In genomic region chr5:177367323-177367848, GRCh38 we compare ENCODE assay signal across 1 cellular context.
TF ChIP-seq lines count a peak whose summit lies in the region.

No MANE protein-coding gene starts in this region.

TF ChIP-seq in H1, 55 proteins besides CTCF, POLR2A, EP300 and RAD21:
- 0 out of 2 replicates have a peak, but pooled peaks have one; percentile 14 for TF ChIP-seq SP4 (IDR thresholded peaks at IDR 0.05; ENCODE audit: low read length)
- TF ChIP-seq, protein P1, sequence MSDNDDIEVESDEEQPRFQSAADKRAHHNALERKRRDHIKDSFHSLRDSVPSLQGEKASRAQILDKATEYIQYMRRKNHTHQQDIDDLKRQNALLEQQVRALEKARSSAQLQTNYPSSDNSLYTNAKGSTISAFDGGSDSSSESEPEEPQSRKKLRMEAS (IDR thresholded peaks at IDR 0.05), result peak; percentile 97
- no peak for TF ChIP-seq CHD2 (IDR thresholded peaks at IDR 0.05; ENCODE audit: low read length)
- TF ChIP-seq, protein P2, sequence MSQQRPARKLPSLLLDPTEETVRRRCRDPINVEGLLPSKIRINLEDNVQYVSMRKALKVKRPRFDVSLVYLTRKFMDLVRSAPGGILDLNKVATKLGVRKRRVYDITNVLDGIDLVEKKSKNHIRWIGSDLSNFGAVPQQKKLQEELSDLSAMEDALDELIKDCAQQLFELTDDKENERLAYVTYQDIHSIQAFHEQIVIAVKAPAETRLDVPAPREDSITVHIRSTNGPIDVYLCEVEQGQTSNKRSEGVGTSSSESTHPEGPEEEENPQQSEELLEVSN (IDR thresholded peaks at IDR 0.05), result peak; percentile 97
- peak; percentile 93 for TF ChIP-seq KDM4A (IDR thresholded peaks at IDR 0.05; ENCODE audit: low read depth, low read length, severe bottlenecking)
